8 cellular contexts compared by ENCODE assay signal in genomic region chr6:80105972-80106417, GRCh38. TPM values are rescaled to one million over a fixed set of nuclear protein-coding genes. Genes with fewer than 3 reads are reported as not detected.
DNase-seq lines count a peak whose midpoint lies in the region; ATAC-seq and TF ChIP-seq lines count a peak whose summit lies in the region.

No MANE protein-coding gene starts in this region.

- H3K4me1 Mint-ChIP-seq in activated naive CD8-positive, alpha-beta T cell treated with anti-CD3 and anti-CD28 coated beads, Interleukin-2, amount 50 U/mL, for 24 hours = peaks cover 21% of the 10 kb centered on the region
- peaks cover 9% of the 10 kb centered on the region for H3K4me1 Mint-ChIP-seq in memory B cell

- H3K4me3 Mint-ChIP-seq in activated naive CD8-positive, alpha-beta T cell treated with anti-CD3 and anti-CD28 coated beads, Interleukin-2, amount 50 U/mL, for 24 hours = peak overlapping the region; percentile 91
- H3K4me3 Mint-ChIP-seq in memory B cell = peak overlapping the region; percentile 79

- TF ChIP-seq CTCF in adrenal gland (IDR thresholded peaks at IDR 0.05) = no peak

- peaks cover 7% of the 10 kb centered on the region for H3K27me3 Mint-ChIP-seq in activated naive CD8-positive, alpha-beta T cell treated with anti-CD3 and anti-CD28 coated beads, Interleukin-2, amount 50 U/mL, for 24 hours
- H3K27me3 Mint-ChIP-seq in memory B cell = peaks cover 6% of the 10 kb centered on the region

- H3K27ac ChIP-seq in adrenal gland = peak overlapping the region in 2 of 5 donors; percentile 59 to 86

- ATAC-seq in HG03025 (IDR thresholded peaks at IDR 0.05; ENCODE audit: low FRiP score, unreplicated experiment) (peak; percentile 6), memory B cell (ENCODE audit: low read depth) (peak; percentile 7)
- ATAC-seq in activated naive CD8-positive, alpha-beta T cell treated with anti-CD3 and anti-CD28 coated beads, Interleukin-2, amount 50 U/mL, for 24 hours = no peak

- peak overlapping the region; percentile 88 for H3K27ac Mint-ChIP-seq in activated naive CD8-positive, alpha-beta T cell treated with anti-CD3 and anti-CD28 coated beads, Interleukin-2, amount 50 U/mL, for 24 hours
- peak overlapping the region; percentile 15 for H3K27ac Mint-ChIP-seq in memory B cell

- H3K36me3 ChIP-seq in adrenal gland (replicated peaks in 1 of 2) = no peaks in the 10 kb centered on the region

- H3K4me3 ChIP-seq in adrenal gland = peak overlapping the region in 2 of 4 donors; percentile 5 to 71

- WGBS in adrenal gland, 4 donors = 1 to 2% (median 1%) methylated on average over 6 of the region's 6 CpGs

- peak; percentile 75 for TF ChIP-seq POLR2A in GM18526 (IDR thresholded peaks at IDR 0.05; ENCODE audit: extremely low read depth, insufficient read length)
- TF ChIP-seq POLR2A in adrenal gland (IDR thresholded peaks at IDR 0.05) = no peak

- H3K27me3 ChIP-seq in adrenal gland = no peaks in the 10 kb centered on the region

- no peak for DNase-seq in activated naive CD8-positive, alpha-beta T cell treated with anti-CD3 and anti-CD28 coated beads, Interleukin-2, amount 50 U/mL, for 24 hours
- DNase-seq in memory B cell (ENCODE audit: low spot score in 2 of 2) = no peak
- DNase-seq in DMS 273 (lab: John Stamatoyannopoulos, UW; ENCODE audit: unreplicated experiment) = no peak
- no peak for DNase-seq in adrenal gland
- DNase-seq in NCI-H526 (lab: John Stamatoyannopoulos, UW) = no peak
- DNase-seq in germinal center (ENCODE audit: low spot score) = no peak

- intact Hi-C loops in adrenal gland (cut with DNase I) = no loop called here

- H3K9me3 Mint-ChIP-seq in activated naive CD8-positive, alpha-beta T cell treated with anti-CD3 and anti-CD28 coated beads, Interleukin-2, amount 50 U/mL, for 24 hours = no peaks in the 10 kb centered on the region
- H3K9me3 Mint-ChIP-seq in memory B cell = no peaks in the 10 kb centered on the region

- peaks cover 0 to 11% of the 10 kb centered on the region in 2 donors for H3K4me1 ChIP-seq in adrenal gland (replicated peaks in 1 of 2)

- no peaks in the 10 kb centered on the region for H3K36me3 Mint-ChIP-seq in activated naive CD8-positive, alpha-beta T cell treated with anti-CD3 and anti-CD28 coated beads, Interleukin-2, amount 50 U/mL, for 24 hours (ENCODE audit: low read depth)
- no peaks in the 10 kb centered on the region for H3K36me3 Mint-ChIP-seq in memory B cell

- no peaks in the 10 kb centered on the region for H3K9me3 ChIP-seq in adrenal gland (replicated peaks in 1 of 3)

RNA-seq across cellular contexts. Expression of gene BCKDHB, which starts 0.5 kb away (rescaled TPM):
- 10 to 100 TPM; 15.0 to 33.9 (median 22.0) TPM for total RNA-seq in adrenal gland
- 10 to 100 TPM in 1 of 3 donors, 1 to 10 TPM in 2; 6.4 to 21.5 (median 6.7) TPM for polyA plus RNA-seq in adrenal gland
